ENCODE assay signal across 1 cellular context in genomic region chr7:148940702-148941597, GRCh38.
A peak's percentile ranks its signal among the peaks of the same experiment; 100 is the strongest.
TF ChIP-seq lines count a peak whose summit lies in the region.

No MANE protein-coding gene starts in this region.

TF ChIP-seq in K562, 482 proteins besides CTCF, POLR2A, EP300 and RAD21 (continued from another document and continues in another):
- TF ChIP-seq PREB (CRISPR knock-in tag; IDR thresholded peaks at IDR 0.05) (0 out of 2 replicates have a peak, but pooled peaks have one; percentile 31), PCBP1 (IDR thresholded peaks at IDR 0.05; ENCODE audit: low read depth, low read length, poor library complexity, severe bottlenecking) (peak; percentile 53), FOXO4 (CRISPR knock-in tag; IDR thresholded peaks at IDR 0.05) (no peak), NFIC (IDR thresholded peaks at IDR 0.05) (peak; percentile 72), ZNF584 (CRISPR knock-in tag; IDR thresholded peaks at IDR 0.05; ENCODE audit: low read depth) (peak; percentile 87), SRSF3 (IDR thresholded peaks at IDR 0.05; ENCODE audit: insufficient read depth, low read length) (no peak), TAF15 (IDR thresholded peaks at IDR 0.05; ENCODE audit: low read depth, low read length) (no peak), IRF9 (tag; IDR thresholded peaks at IDR 0.05) (0 out of 2 replicates have a peak, but pooled peaks have one; percentile 26), POLR3G (IDR thresholded peaks at IDR 0.05; ENCODE audit: extremely low read depth, insufficient read length, insufficient replicate concordance) (peak; percentile 58), ZBTB34 (CRISPR knock-in tag; IDR thresholded peaks at IDR 0.05) (no peak), PRPF4 (IDR thresholded peaks at IDR 0.05; ENCODE audit: insufficient read depth, low read depth, low read length, poor library complexity, severe bottlenecking) (peak; percentile 84), MTA2 (IDR thresholded peaks at IDR 0.05; ENCODE audit: low read depth) (no peak; the same call in 1 of the 2 replicates), KAT7 (CRISPR knock-in tag; IDR thresholded peaks at IDR 0.05; ENCODE audit: borderline replicate concordance) (peak; percentile 97; the same call in 1 of the 2 replicates), ZBTB5 (IDR thresholded peaks at IDR 0.05) (no peak), CHD2 (IDR thresholded peaks at IDR 0.05; ENCODE audit: low read depth, low read length) (peak; percentile 37; the same call in 1 of the 2 replicates), CBX3 (IDR thresholded peaks at IDR 0.05; ENCODE audit: borderline replicate concordance in 1 of 2, low read length in 2 of 2) (peak in 1 of 2 experiments; percentile 18; a peak in 2 of 3 replicates), ELK3 (CRISPR knock-in tag; IDR thresholded peaks at IDR 0.05) (no peak), HCFC1 (IDR thresholded peaks at IDR 0.05; ENCODE audit: low read depth, low read length) (peak; percentile 39), NR3C1 (CRISPR knock-in tag; IDR thresholded peaks at IDR 0.05) (no peak), FUS (optimal IDR thresholded peaks at IDR 0.05; ENCODE audit: low read depth, low read length) (no peak), NR4A1 (CRISPR knock-in tag; IDR thresholded peaks at IDR 0.05) (no peak), NR4A1 (tag; IDR thresholded peaks at IDR 0.05) (no peak), ZNF232 (CRISPR knock-in tag; IDR thresholded peaks at IDR 0.05) (peak; percentile 79; the same call in 1 of the 2 replicates), CTCFL (IDR thresholded peaks at IDR 0.05; ENCODE audit: borderline replicate concordance, insufficient read depth, low read depth, low read length, poor library complexity, severe bottlenecking) (no peak), TOE1 (IDR thresholded peaks at IDR 0.05; ENCODE audit: borderline replicate concordance) (peak; percentile 86), TOE1 (CRISPR knock-in tag; IDR thresholded peaks at IDR 0.05; ENCODE audit: borderline replicate concordance, low read depth) (0 out of 2 replicates have a peak, but pooled peaks have one; percentile 92), CBX5 (IDR thresholded peaks at IDR 0.05; ENCODE audit: borderline replicate concordance, low read depth) (no peak), TSHZ1 (CRISPR knock-in tag; IDR thresholded peaks at IDR 0.05) (no peak), CREB3L1 (IDR thresholded peaks at IDR 0.05; ENCODE audit: borderline replicate concordance, low read depth) (peak; percentile 91), YBX1 (IDR thresholded peaks at IDR 0.05) (no peak), VEZF1 (CRISPR knock-in tag; IDR thresholded peaks at IDR 0.05) (peak; percentile 57), ZNF134 (CRISPR knock-in tag; conservative IDR thresholded peaks at IDR 0.05) (no peak), NFIX (CRISPR knock-in tag; IDR thresholded peaks at IDR 0.05; ENCODE audit: low read depth) (no peak), POLR3A (IDR thresholded peaks at IDR 0.05; ENCODE audit: borderline replicate concordance, extremely low read depth, insufficient read depth, insufficient read length) (peak; percentile 96), U2AF2 (optimal IDR thresholded peaks at IDR 0.05; ENCODE audit: low read depth, low read length) (no peak), SNIP1 (IDR thresholded peaks at IDR 0.05; ENCODE audit: low read depth) (0 out of 2 replicates have a peak, but pooled peaks have one; percentile 0), SFPQ (IDR thresholded peaks at IDR 0.05; ENCODE audit: low read depth, low read length) (no peak), TEAD1 (CRISPR knock-in tag; IDR thresholded peaks at IDR 0.05) (peak in 1 of 2 experiments; percentile 86; a peak in 2 of 4 replicates), STAT5B (CRISPR knock-in tag; IDR thresholded peaks at IDR 0.05) (no peak), HOXB6 (CRISPR knock-in tag; IDR thresholded peaks at IDR 0.05; ENCODE audit: borderline replicate concordance) (no peak), CHD1 (IDR thresholded peaks at IDR 0.05; ENCODE audit: low read length) (peak; percentile 79), SIN3A (IDR thresholded peaks at IDR 0.05; ENCODE audit: borderline replicate concordance in 2 of 2, control insufficient read depth in 1 of 2, low read depth in 2 of 2, low read length in 2 of 2) (peak in 1 of 2 experiments; percentile 80; a peak in 1 of 4 replicates), ZNF175 (CRISPR knock-in tag; IDR thresholded peaks at IDR 0.05; ENCODE audit: low read depth) (no peak)
